Comparison of ENCODE assay signal across 8 cellular contexts in the genomic region with DNA sequence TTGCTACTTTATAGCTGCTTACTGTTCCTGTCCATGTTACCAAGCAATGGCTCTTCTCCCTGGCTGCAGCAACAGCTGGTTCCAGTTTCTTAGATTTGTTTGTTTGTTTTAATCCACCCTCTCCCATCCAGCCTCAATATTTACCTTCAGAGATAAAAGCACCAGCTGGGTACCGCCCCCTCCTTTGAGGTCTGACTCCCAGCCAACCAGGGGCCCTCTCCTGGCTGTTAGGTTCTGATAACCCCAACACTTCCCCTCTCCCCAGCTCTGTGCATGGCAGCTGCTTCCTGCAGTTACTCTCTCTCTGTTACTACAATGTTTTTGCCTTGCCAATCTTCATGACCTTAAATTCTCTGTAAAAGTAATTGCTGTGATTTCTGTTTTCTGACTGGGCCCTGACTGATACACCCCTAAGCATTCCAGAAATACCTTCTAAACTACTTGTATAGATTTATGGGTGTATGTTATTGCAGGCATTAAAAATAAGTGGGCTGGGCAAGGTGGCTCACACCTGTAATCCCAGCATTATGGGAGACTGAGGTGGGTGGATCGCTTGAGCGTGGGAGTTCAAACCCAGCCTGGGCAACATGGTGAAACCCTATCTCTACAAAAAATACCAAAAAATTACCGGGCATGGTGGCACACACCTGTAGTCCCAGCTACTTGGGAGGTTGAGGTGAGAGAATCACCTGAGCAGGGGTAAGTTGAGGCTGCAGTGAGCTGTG. TPM values are rescaled to one million over a fixed set of nuclear protein-coding genes. Genes with fewer than 3 reads are reported as not detected.
DNase-seq lines count a peak whose midpoint lies in the region; ATAC-seq, FAIRE-seq and TF ChIP-seq lines count a peak whose summit lies in the region.

No MANE protein-coding gene starts in this region.

- H3K4me1 Mint-ChIP-seq in HFFc6 (ENCODE audit: low read depth) (peaks cover 49% of the 10 kb centered on the region), WTC11 (peaks cover 26% of the 10 kb centered on the region)

- CTCF ChIA-PET in WTC11 (lab: Charles Lee), result interaction anchor here (0.6 to 1.0 kb wide), 5 partner anchors 62 to 495 kb away, joined by 3 to 5 read pairs (median 3); a partner anchor contains a TSS

- H3K4me3 Mint-ChIP-seq in HFFc6 (no peak overlapping the region; the same call in 1 of the 2 replicates), WTC11 (no peak overlapping the region)

- POLR2A ChIA-PET in WTC11 (lab: Charles Lee), result interaction anchor here (0.8 kb wide), 1 partner anchor 245 kb away, joined by 3 read pairs; no protein-coding TSS in a partner anchor

- DNase-seq in GDM1 (lab: John Stamatoyannopoulos, UW), result peak; percentile 91
- DNase-seq in HFFc6, result no peak
- DNase-seq in NCI-H2107 treated with DMSO at 0.1 percent for 48 hours (lab: John Stamatoyannopoulos, UW; ENCODE audit: unreplicated experiment), result peak; percentile 74
- DNase-seq in WTC11 (ENCODE audit: low spot score), result peak; percentile 42
- no peak for DNase-seq in left lobe of liver (ENCODE audit: low spot score)
- no peak for DNase-seq in C1 segment of cervical spinal cord (lab: John Stamatoyannopoulos, UW)
- DNase-seq in frontal cortex (ENCODE audit: low spot score in 2 of 2), result no peak
- DNase-seq in ureter (ENCODE audit: low spot score), result no peak

- no peaks in the 10 kb centered on the region for H3K27me3 Mint-ChIP-seq in HFFc6 (ENCODE audit: insufficient read depth)
- peaks cover 17% of the 10 kb centered on the region for H3K27me3 Mint-ChIP-seq in WTC11 (ENCODE audit: low read depth)

- H3K9me3 Mint-ChIP-seq in HFFc6 (no peaks in the 10 kb centered on the region), WTC11 (no peaks in the 10 kb centered on the region)

- no peak for TF ChIP-seq CTCF in HFFc6 (IDR thresholded peaks at IDR 0.05)
- TF ChIP-seq CTCF in WTC11 (IDR thresholded peaks at IDR 0.05), result no peak

- H3K27ac Mint-ChIP-seq in HFFc6 (peak overlapping the region; percentile 47; the same call in 1 of the 2 replicates), WTC11 (no peak overlapping the region)

- H3K36me3 Mint-ChIP-seq in HFFc6 (ENCODE audit: low read depth) (no peaks in the 10 kb centered on the region), WTC11 (no peaks in the 10 kb centered on the region)

- no peak for FAIRE-seq in frontal cortex (lab: Jason Lieb, UNC)

- ATAC-seq in WTC11 (peak; percentile 43), left lobe of liver (peak; percentile 17)

TF ChIP-seq in WTC11, 78 proteins besides CTCF, POLR2A, EP300 and RAD21 (continues in another document):
- TF ChIP-seq, protein P1, sequence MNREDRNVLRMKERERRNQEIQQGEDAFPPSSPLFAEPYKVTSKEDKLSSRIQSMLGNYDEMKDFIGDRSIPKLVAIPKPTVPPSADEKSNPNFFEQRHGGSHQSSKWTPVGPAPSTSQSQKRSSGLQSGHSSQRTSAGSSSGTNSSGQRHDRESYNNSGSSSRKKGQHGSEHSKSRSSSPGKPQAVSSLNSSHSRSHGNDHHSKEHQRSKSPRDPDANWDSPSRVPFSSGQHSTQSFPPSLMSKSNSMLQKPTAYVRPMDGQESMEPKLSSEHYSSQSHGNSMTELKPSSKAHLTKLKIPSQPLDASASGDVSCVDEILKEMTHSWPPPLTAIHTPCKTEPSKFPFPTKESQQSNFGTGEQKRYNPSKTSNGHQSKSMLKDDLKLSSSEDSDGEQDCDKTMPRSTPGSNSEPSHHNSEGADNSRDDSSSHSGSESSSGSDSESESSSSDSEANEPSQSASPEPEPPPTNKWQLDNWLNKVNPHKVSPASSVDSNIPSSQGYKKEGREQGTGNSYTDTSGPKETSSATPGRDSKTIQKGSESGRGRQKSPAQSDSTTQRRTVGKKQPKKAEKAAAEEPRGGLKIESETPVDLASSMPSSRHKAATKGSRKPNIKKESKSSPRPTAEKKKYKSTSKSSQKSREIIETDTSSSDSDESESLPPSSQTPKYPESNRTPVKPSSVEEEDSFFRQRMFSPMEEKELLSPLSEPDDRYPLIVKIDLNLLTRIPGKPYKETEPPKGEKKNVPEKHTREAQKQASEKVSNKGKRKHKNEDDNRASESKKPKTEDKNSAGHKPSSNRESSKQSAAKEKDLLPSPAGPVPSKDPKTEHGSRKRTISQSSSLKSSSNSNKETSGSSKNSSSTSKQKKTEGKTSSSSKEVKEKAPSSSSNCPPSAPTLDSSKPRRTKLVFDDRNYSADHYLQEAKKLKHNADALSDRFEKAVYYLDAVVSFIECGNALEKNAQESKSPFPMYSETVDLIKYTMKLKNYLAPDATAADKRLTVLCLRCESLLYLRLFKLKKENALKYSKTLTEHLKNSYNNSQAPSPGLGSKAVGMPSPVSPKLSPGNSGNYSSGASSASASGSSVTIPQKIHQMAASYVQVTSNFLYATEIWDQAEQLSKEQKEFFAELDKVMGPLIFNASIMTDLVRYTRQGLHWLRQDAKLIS (CRISPR knock-in tag; IDR thresholded peaks at IDR 0.05; ENCODE audit: borderline replicate concordance), result no peak
- TF ChIP-seq SMAD3 (CRISPR knock-in tag; IDR thresholded peaks at IDR 0.05; ENCODE audit: borderline replicate concordance) (no peak), FOXJ3 (CRISPR knock-in tag; IDR thresholded peaks at IDR 0.05; ENCODE audit: borderline replicate concordance) (no peak), IRF2 (CRISPR knock-in tag; IDR thresholded peaks at IDR 0.05; ENCODE audit: borderline replicate concordance, low read depth) (no peak)
- TF ChIP-seq, protein P2, sequence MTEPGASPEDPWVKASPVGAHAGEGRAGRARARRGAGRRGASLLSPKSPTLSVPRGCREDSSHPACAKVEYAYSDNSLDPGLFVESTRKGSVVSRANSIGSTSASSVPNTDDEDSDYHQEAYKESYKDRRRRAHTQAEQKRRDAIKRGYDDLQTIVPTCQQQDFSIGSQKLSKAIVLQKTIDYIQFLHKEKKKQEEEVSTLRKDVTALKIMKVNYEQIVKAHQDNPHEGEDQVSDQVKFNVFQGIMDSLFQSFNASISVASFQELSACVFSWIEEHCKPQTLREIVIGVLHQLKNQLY (CRISPR knock-in tag; IDR thresholded peaks at IDR 0.05), result no peak
- TF ChIP-seq, protein P3, sequence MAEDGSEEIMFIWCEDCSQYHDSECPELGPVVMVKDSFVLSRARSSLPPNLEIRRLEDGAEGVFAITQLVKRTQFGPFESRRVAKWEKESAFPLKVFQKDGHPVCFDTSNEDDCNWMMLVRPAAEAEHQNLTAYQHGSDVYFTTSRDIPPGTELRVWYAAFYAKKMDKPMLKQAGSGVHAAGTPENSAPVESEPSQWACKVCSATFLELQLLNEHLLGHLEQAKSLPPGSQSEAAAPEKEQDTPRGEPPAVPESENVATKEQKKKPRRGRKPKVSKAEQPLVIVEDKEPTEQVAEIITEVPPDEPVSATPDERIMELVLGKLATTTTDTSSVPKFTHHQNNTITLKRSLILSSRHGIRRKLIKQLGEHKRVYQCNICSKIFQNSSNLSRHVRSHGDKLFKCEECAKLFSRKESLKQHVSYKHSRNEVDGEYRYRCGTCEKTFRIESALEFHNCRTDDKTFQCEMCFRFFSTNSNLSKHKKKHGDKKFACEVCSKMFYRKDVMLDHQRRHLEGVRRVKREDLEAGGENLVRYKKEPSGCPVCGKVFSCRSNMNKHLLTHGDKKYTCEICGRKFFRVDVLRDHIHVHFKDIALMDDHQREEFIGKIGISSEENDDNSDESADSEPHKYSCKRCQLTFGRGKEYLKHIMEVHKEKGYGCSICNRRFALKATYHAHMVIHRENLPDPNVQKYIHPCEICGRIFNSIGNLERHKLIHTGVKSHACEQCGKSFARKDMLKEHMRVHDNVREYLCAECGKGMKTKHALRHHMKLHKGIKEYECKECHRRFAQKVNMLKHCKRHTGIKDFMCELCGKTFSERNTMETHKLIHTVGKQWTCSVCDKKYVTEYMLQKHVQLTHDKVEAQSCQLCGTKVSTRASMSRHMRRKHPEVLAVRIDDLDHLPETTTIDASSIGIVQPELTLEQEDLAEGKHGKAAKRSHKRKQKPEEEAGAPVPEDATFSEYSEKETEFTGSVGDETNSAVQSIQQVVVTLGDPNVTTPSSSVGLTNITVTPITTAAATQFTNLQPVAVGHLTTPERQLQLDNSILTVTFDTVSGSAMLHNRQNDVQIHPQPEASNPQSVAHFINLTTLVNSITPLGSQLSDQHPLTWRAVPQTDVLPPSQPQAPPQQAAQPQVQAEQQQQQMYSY (CRISPR knock-in tag; IDR thresholded peaks at IDR 0.05), result no peak
- TF ChIP-seq, protein P4, sequence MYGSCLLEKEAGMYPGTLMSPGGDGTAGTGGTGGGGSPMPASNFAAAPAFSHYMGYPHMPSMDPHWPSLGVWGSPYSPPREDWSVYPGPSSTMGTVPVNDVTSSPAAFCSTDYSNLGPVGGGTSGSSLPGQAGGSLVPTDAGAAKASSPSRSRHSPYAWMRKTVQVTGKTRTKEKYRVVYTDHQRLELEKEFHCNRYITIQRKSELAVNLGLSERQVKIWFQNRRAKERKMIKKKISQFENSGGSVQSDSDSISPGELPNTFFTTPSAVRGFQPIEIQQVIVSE (CRISPR knock-in tag; IDR thresholded peaks at IDR 0.05; ENCODE audit: borderline replicate concordance), result no peak
- TF ChIP-seq, protein P5, sequence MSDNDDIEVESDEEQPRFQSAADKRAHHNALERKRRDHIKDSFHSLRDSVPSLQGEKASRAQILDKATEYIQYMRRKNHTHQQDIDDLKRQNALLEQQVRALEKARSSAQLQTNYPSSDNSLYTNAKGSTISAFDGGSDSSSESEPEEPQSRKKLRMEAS (CRISPR knock-in tag; IDR thresholded peaks at IDR 0.05), result no peak
- TF ChIP-seq, protein P6, sequence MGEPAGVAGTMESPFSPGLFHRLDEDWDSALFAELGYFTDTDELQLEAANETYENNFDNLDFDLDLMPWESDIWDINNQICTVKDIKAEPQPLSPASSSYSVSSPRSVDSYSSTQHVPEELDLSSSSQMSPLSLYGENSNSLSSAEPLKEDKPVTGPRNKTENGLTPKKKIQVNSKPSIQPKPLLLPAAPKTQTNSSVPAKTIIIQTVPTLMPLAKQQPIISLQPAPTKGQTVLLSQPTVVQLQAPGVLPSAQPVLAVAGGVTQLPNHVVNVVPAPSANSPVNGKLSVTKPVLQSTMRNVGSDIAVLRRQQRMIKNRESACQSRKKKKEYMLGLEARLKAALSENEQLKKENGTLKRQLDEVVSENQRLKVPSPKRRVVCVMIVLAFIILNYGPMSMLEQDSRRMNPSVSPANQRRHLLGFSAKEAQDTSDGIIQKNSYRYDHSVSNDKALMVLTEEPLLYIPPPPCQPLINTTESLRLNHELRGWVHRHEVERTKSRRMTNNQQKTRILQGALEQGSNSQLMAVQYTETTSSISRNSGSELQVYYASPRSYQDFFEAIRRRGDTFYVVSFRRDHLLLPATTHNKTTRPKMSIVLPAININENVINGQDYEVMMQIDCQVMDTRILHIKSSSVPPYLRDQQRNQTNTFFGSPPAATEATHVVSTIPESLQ (CRISPR knock-in tag; IDR thresholded peaks at IDR 0.05), result no peak

RNA-seq across cellular contexts. Expression of a gene that starts 2.6 kb away (rescaled TPM):
- 10 to 100 TPM; 15.0 to 26.2 (median 19.7) TPM for total RNA-seq in HFFc6 (2021; fragmentation: NEBNext Ultra II Directional; extraction: Animal tissue kit (Norgen Biotek cat#: 25700))
- total RNA-seq in WTC11 (2021) (15.6 to 17.2 TPM (median 16.1 TPM) in 3 replicates), left lobe of liver (1.9 TPM), frontal cortex (6.9 TPM), ureter (9.9 TPM)

Comparison
In these comparisons a context has a peak if more than half of its experiments do, and no peak if none do; other contexts are left out.
1. DNase-seq: peak in GDM1 (single experiment), NCI-H2107 treated with DMSO at 0.1 percent for 48 hours (single experiment) and WTC11 (single experiment); none in HFFc6 (single experiment), left lobe of liver (single experiment), C1 segment of cervical spinal cord (0 of 14), frontal cortex (0 of 2) and ureter (single experiment).